In genomic region chr1:117892512-117892911, GRCh38 we compare ENCODE assay signal across 16 cellular contexts. TPM values are rescaled to one million over a fixed set of nuclear protein-coding genes. Genes with fewer than 3 reads are reported as not detected.
A peak's percentile ranks its signal among the peaks of the same experiment; 100 is the strongest.
DNase-seq lines count a peak whose midpoint lies in the region; ATAC-seq, FAIRE-seq and TF ChIP-seq lines count a peak whose summit lies in the region.
"Had no signal": no experiment of that assay in that cellular context is flagged by ENCODE, and none has a peak within 500 bp of the region (broad histone marks: within the 10 kb centered on the region; RNA-seq: fewer than 3 reads in every experiment).

No MANE protein-coding gene starts in this region.

- TF ChIP-seq CTCF in pancreas (IDR thresholded peaks at IDR 0.05), result no peak

- H3K4me3 ChIP-seq in endocrine pancreas (ENCODE audit: control insufficient read depth, insufficient read depth, low read length) (peak overlapping the region; percentile 10), pancreas (no peak overlapping the region)
- H3K4me3 ChIP-seq in effector memory CD4-positive, alpha-beta T cell (ENCODE audit: insufficient read depth, low read depth, low read length, poor library complexity, severe bottlenecking), result no peak overlapping the region
- H3K4me3 ChIP-seq: BLaER1 treated with 17β-estradiol and CSF1 and Interleukin-3, amounts not matched to agents 10 nM and 100 nM had no signal

- no peak for FAIRE-seq in pancreas (lab: Jason Lieb, UNC)

- H3K4me1 ChIP-seq in endocrine pancreas (ENCODE audit: control insufficient read depth, insufficient read depth, low read length) (peaks cover 18% of the 10 kb centered on the region), pancreas (peaks cover 33 to 60% (median 54%) of the 10 kb centered on the region in 3 donors)
- H3K4me1 ChIP-seq in effector memory CD4-positive, alpha-beta T cell (ENCODE audit: control insufficient read depth, insufficient read depth, low read length, poor library complexity, severe bottlenecking), result no peaks in the 10 kb centered on the region
- H3K4me1 ChIP-seq: BLaER1 treated with 17β-estradiol and CSF1 and Interleukin-3, amounts not matched to agents 10 nM and 100 nM had no signal

- 16 to 17% methylated on average over 2 of the region's 2 CpGs for WGBS in pancreas, 2 donors

- H3K9ac ChIP-seq in endocrine pancreas (ENCODE audit: control insufficient read depth, insufficient read depth, low read length), result no peak overlapping the region
- H3K9ac ChIP-seq: BLaER1 treated with 17β-estradiol and CSF1 and Interleukin-3, amounts not matched to agents 10 nM and 100 nM; KMS-11 had no signal

- H3K9me3 ChIP-seq in endocrine pancreas (ENCODE audit: control insufficient read depth, low read length) (no peaks in the 10 kb centered on the region), pancreas (no peaks in the 10 kb centered on the region)
- H3K9me3 ChIP-seq in effector memory CD4-positive, alpha-beta T cell (ENCODE audit: control insufficient read depth, low read length), result no peaks in the 10 kb centered on the region
- H3K9me3 ChIP-seq: BLaER1 treated with 17β-estradiol and CSF1 and Interleukin-3, amounts not matched to agents 10 nM and 100 nM had no signal

- DNase-seq in pancreas (no peak), KG1 (lab: John Stamatoyannopoulos, UW) (no peak)
- DNase-seq in effector memory CD4-positive, alpha-beta T cell, result no peak
- DNase-seq: ACHN; CD4-positive, CD25-positive, alpha-beta regulatory T cell; DMS53; GF-D8; HCEC 1CT; HFFc6 had no signal

- H3K27ac ChIP-seq in pancreas, result peak overlapping the region in 2 of 4 donors; percentile 43 to 62
- H3K27ac ChIP-seq in effector memory CD4-positive, alpha-beta T cell (ENCODE audit: insufficient read depth, low read length, poor library complexity, severe bottlenecking), result no peak overlapping the region
- H3K27ac ChIP-seq: BLaER1 treated with 17β-estradiol and CSF1 and Interleukin-3, amounts not matched to agents 10 nM and 100 nM; HL-60; KMS-11 had no signal

- intact Hi-C loops in pancreas (cut with DNase I), result loop anchor here in 2 of 3 donors (10.0 kb wide), 3 partner anchors 78 to 358 kb away; no protein-coding TSS in a partner anchor

- ATAC-seq in GM18873 (IDR thresholded peaks at IDR 0.05; ENCODE audit: low FRiP score, unreplicated experiment) (peak; percentile 47), HG03175 (IDR thresholded peaks at IDR 0.05; ENCODE audit: unreplicated experiment) (peak; percentile 62), pancreas (peak; percentile 41 to 72 (median 70)), HG02623 (IDR thresholded peaks at IDR 0.05; ENCODE audit: unreplicated experiment) (no peak)

- H3K27me3 ChIP-seq in endocrine pancreas (ENCODE audit: control insufficient read depth, insufficient read depth, low read length) (no peaks in the 10 kb centered on the region), pancreas (no peaks in the 10 kb centered on the region)
- H3K27me3 ChIP-seq in effector memory CD4-positive, alpha-beta T cell (replicated peaks; ENCODE audit: control insufficient read depth, insufficient read depth, low read length, poor library complexity, severe bottlenecking), result no peaks in the 10 kb centered on the region
- H3K27me3 ChIP-seq: BLaER1 treated with 17β-estradiol and CSF1 and Interleukin-3, amounts not matched to agents 10 nM and 100 nM had no signal

- H3K36me3 ChIP-seq in endocrine pancreas (ENCODE audit: control insufficient read depth, insufficient read depth, low read length) (no peaks in the 10 kb centered on the region), pancreas (peaks cover 0 to 7% (median 4%) of the 10 kb centered on the region in 3 donors)
- peaks cover 28% of the 10 kb centered on the region for H3K36me3 ChIP-seq in effector memory CD4-positive, alpha-beta T cell (ENCODE audit: control insufficient read depth, insufficient read depth, low read length)

RNA-seq across cellular contexts. Expression of gene GDAP2, which starts 36.9 kb away (rescaled TPM):
- total RNA-seq in pancreas, result 10 to 100 TPM; 11.1 to 24.1 (median 15.4) TPM
- 1 to 10 TPM; 2.0 to 3.0 TPM for polyA plus RNA-seq in pancreas

RNA-seq across cellular contexts. Expression of gene WDR3, which starts 37.0 kb away (rescaled TPM):
- 10 to 100 TPM in 4 of 6 donors, 1 to 10 TPM in 2; 8.2 to 18.8 (median 15.9) TPM for total RNA-seq in pancreas
- polyA plus RNA-seq in pancreas, result 1 to 10 TPM; 1.5 to 2.8 TPM
